8 cellular contexts compared by ENCODE assay signal in genomic region chr10:132023092-132023811, GRCh38. TPM values are rescaled to one million over a fixed set of nuclear protein-coding genes. Genes with fewer than 3 reads are reported as not detected.
DNase-seq lines count a peak whose midpoint lies in the region; ATAC-seq and TF ChIP-seq lines count a peak whose summit lies in the region.

No MANE protein-coding gene starts in this region.

- H3K79me2 ChIP-seq in GM23338 (replicated peaks; ENCODE audit: insufficient read depth): no peaks in the 10 kb centered on the region
- H3K79me2 ChIP-seq in mammary epithelial cell (ENCODE audit: insufficient read depth, low read length): no peaks in the 10 kb centered on the region

- H3K27me3 Mint-ChIP-seq in GM23338 (ENCODE audit: insufficient read depth, low read depth, poor library complexity): peaks cover 15% of the 10 kb centered on the region

- H3K27ac Mint-ChIP-seq in GM23338: no peak overlapping the region

- CTCF ChIA-PET in mammary epithelial cell (lab: Charles Lee; ENCODE audit: low non-redundant PET): interaction anchor here (0.6 to 0.8 kb wide), 4 partner anchors 137 to 1755 kb away, joined by 3 to 5 read pairs (median 5); no protein-coding TSS in a partner anchor

- H3K9ac ChIP-seq in mammary epithelial cell (ENCODE audit: insufficient read depth, low read length): no peak overlapping the region

- H3K4me1 Mint-ChIP-seq in GM23338: peaks cover 6% of the 10 kb centered on the region

- H3K9me2 ChIP-seq in GM23338 (ENCODE audit: insufficient read depth): no peaks in the 10 kb centered on the region

- no peak for TF ChIP-seq POLR2A in spleen (IDR thresholded peaks at IDR 0.05)

- peak; percentile 93 for ATAC-seq in GM23338
- no peak for ATAC-seq in GM21360 (IDR thresholded peaks at IDR 0.05; ENCODE audit: unreplicated experiment)

- H4K20me1 ChIP-seq in GM23338 (replicated peaks; ENCODE audit: insufficient read depth): no peaks in the 10 kb centered on the region
- no peaks in the 10 kb centered on the region for H4K20me1 ChIP-seq in mammary epithelial cell (ENCODE audit: insufficient read depth, low read length)

- intact Hi-C loops in mammary epithelial cell (cut with micrococcal nuclease): loop anchor here (1.0 to 5.0 kb wide), 5 partner anchors 42 to 138 kb away; partner anchors contain the start of genes BNIP3 and PPP2R2D
- intact Hi-C loops in spleen (cut with DNase I; ENCODE audit: low total_unique reads): loop anchor here (2.0 kb wide), 1 partner anchor 136 kb away; no protein-coding TSS in a partner anchor

- H3K4me2 ChIP-seq in GM23338: no peak overlapping the region
- peak overlapping the region; percentile 63 for H3K4me2 ChIP-seq in mammary epithelial cell (ENCODE audit: insufficient read depth, low read depth, low read length)

- DNase-seq in DMS153 treated with DMSO at 0.1 percent for 48 hours (lab: John Stamatoyannopoulos, UW; ENCODE audit: unreplicated experiment): peak; percentile 81
- peak; percentile 84 for DNase-seq in GM23338 (ENCODE audit: low spot score)
- DNase-seq in NCI-H146 (lab: John Stamatoyannopoulos, UW): peak; percentile 49
- DNase-seq in activated CD4-positive, CD25-positive, alpha-beta regulatory T cell (lab: John Stamatoyannopoulos, UW): peak; percentile 47 to 76 (median 66)
- peak; percentile 52 for DNase-seq in mammary epithelial cell
- DNase-seq in iris pigment epithelial cell (ENCODE audit: low read depth): peak; percentile 78
- peak; percentile 93 for DNase-seq in spleen

- H3K4me3 Mint-ChIP-seq in GM23338: peak overlapping the region; percentile 1; the same call in 1 of the 3 replicates

- peaks cover 5% of the 10 kb centered on the region; the same call in 2 of the 3 replicates for H3K9me3 Mint-ChIP-seq in GM23338

- H3K27ac ChIP-seq in GM23338 (ENCODE audit: low read depth): no peak overlapping the region
- no peak overlapping the region for H3K27ac ChIP-seq in mammary epithelial cell (ENCODE audit: insufficient read depth, low read depth, low read length)
- no peak overlapping the region for H3K27ac ChIP-seq in spleen

- no peaks in the 10 kb centered on the region for H3K36me3 Mint-ChIP-seq in GM23338 (ENCODE audit: low read depth)

- in situ Hi-C loops in mammary epithelial cell (cut with MboI; ENCODE audit: low sequenced_read_pairs in 2 of 2): loop anchor here (5.0 kb wide), 1 partner anchor 136 kb away; no protein-coding TSS in a partner anchor

- 13% methylated on average over 36 of the region's 36 CpGs for WGBS in mammary epithelial cell (ENCODE audit: low coverage, missing lambda C conversion rate)
- WGBS in spleen, 5 donors: 18 to 27% (median 24%) methylated on average over 35 to 36 of the region's 36 CpGs

- TF ChIP-seq CTCF in GM23338 (conservative IDR thresholded peaks at IDR 0.05; ENCODE audit: low read depth in 2 of 2) (peak; percentile 79 to 95), mammary epithelial cell (conservative IDR thresholded peaks at IDR 0.05 in 1 of 2, IDR thresholded peaks at IDR 0.05 in 1 of 2; ENCODE audit: extremely low read depth in 1 of 2, insufficient read depth in 1 of 2, low read depth in 1 of 2, low read length in 2 of 2) (peak; percentile 69 to 92), spleen (IDR thresholded peaks at IDR 0.05 in 8 of 11, conservative IDR thresholded peaks at IDR 0.05 in 3 of 11) (peak; percentile 57 to 94 (median 87))

- no peaks in the 10 kb centered on the region for H3K4me1 ChIP-seq in GM23338 (ENCODE audit: insufficient read depth)
- peaks cover 4% of the 10 kb centered on the region for H3K4me1 ChIP-seq in mammary epithelial cell (ENCODE audit: insufficient read depth, low read length)
- peaks cover 0 to 20% (median 12%) of the 10 kb centered on the region in 6 donors for H3K4me1 ChIP-seq in spleen

- H3K9me3 ChIP-seq in mammary epithelial cell (replicated peaks; ENCODE audit: insufficient read depth, low read length) (no peaks in the 10 kb centered on the region), spleen (no peaks in the 10 kb centered on the region)

- H3F3A ChIP-seq in GM23338 (replicated peaks; ENCODE audit: low read depth): no peaks in the 10 kb centered on the region

- H2AFZ ChIP-seq in GM23338 (peak overlapping the region; percentile 74), mammary epithelial cell (ENCODE audit: low read depth, low read length) (peak overlapping the region; percentile 63)

- dilution Hi-C loops in mammary epithelial cell (cut with HindIII; ENCODE audit: low sequenced_read_pairs): loop anchor here (5.0 kb wide), 1 partner anchor 41 kb away; the partner anchor contains the start of gene BNIP3

- no peaks in the 10 kb centered on the region for H3K36me3 ChIP-seq in GM23338 (ENCODE audit: insufficient read depth)
- no peaks in the 10 kb centered on the region for H3K36me3 ChIP-seq in mammary epithelial cell (ENCODE audit: insufficient read depth, low read length)
- no peaks in the 10 kb centered on the region for H3K36me3 ChIP-seq in spleen

- no TSS peak for BruUV-seq in mammary epithelial cell (replicated peaks; lab: Mats Ljungman, UMichigan)

- H3K27me3 ChIP-seq in GM23338 (ENCODE audit: insufficient read depth) (0 out of 2 replicates have a peak, but pooled peaks cover 10% of the 10 kb centered on the region), mammary epithelial cell (ENCODE audit: insufficient read depth, low read length) (no peaks in the 10 kb centered on the region), spleen (replicated peaks in 1 of 7) (peaks cover 0 to 47% (median 7%) of the 10 kb centered on the region in 7 donors)

- H3K4me3 ChIP-seq in GM23338 (no peak overlapping the region), mammary epithelial cell (replicated peaks in 1 of 3; ENCODE audit: insufficient read depth in 1 of 3, low read depth in 2 of 3, low read length in 3 of 3) (peak overlapping the region; percentile 2 to 34 (median 32)), spleen (peak overlapping the region; percentile 0 to 49 (median 18))

TF ChIP-seq in GM23338, 12 proteins besides CTCF, POLR2A, EP300 and RAD21 (continues in another document):
- no peak for TF ChIP-seq ZNF331 (CRISPR knock-in tag; IDR thresholded peaks at IDR 0.05; ENCODE audit: low read depth)
- no peak for TF ChIP-seq POLR2AphosphoS5 (IDR thresholded peaks at IDR 0.05; ENCODE audit: low read depth)
- TF ChIP-seq, protein P1, sequence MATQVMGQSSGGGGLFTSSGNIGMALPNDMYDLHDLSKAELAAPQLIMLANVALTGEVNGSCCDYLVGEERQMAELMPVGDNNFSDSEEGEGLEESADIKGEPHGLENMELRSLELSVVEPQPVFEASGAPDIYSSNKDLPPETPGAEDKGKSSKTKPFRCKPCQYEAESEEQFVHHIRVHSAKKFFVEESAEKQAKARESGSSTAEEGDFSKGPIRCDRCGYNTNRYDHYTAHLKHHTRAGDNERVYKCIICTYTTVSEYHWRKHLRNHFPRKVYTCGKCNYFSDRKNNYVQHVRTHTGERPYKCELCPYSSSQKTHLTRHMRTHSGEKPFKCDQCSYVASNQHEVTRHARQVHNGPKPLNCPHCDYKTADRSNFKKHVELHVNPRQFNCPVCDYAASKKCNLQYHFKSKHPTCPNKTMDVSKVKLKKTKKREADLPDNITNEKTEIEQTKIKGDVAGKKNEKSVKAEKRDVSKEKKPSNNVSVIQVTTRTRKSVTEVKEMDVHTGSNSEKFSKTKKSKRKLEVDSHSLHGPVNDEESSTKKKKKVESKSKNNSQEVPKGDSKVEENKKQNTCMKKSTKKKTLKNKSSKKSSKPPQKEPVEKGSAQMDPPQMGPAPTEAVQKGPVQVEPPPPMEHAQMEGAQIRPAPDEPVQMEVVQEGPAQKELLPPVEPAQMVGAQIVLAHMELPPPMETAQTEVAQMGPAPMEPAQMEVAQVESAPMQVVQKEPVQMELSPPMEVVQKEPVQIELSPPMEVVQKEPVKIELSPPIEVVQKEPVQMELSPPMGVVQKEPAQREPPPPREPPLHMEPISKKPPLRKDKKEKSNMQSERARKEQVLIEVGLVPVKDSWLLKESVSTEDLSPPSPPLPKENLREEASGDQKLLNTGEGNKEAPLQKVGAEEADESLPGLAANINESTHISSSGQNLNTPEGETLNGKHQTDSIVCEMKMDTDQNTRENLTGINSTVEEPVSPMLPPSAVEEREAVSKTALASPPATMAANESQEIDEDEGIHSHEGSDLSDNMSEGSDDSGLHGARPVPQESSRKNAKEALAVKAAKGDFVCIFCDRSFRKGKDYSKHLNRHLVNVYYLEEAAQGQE (IDR thresholded peaks at IDR 0.05; ENCODE audit: unreplicated experiment): no peak

RNA-seq across cellular contexts. Expression of gene BNIP3, which starts 41.5 kb away (rescaled TPM):
- 48.8 and 75.0 TPM in 2 replicates for total RNA-seq in GM23338 (2014; rRNA removed; shearing (Covaris generic))
- 41.1 and 46.3 TPM in 2 replicates for polyA plus RNA-seq in GM23338 (2016; fragmentation: Nextera tagmentation; extraction: Ambion mirVana)
- 10 to 100 TPM; 50.8 to 65.2 TPM for total RNA-seq in mammary epithelial cell
- 102 TPM for polyA plus RNA-seq in mammary epithelial cell
- polyA minus RNA-seq in mammary epithelial cell: 55.5 TPM
- total RNA-seq in spleen: 10 to 100 TPM; 13.9 to 42.6 (median 36.9) TPM
- polyA plus RNA-seq in spleen: 1 to 10 TPM; 4.2 to 8.4 (median 6.4) TPM

RNA-seq across cellular contexts. Expression of gene JAKMIP3, which starts 42.5 kb away (rescaled TPM):
- total RNA-seq in GM23338 (2014; rRNA removed; shearing (Covaris generic)): 0.47 and 1.2 TPM in 2 replicates
- 0.70 and 0.87 TPM in 2 replicates for polyA plus RNA-seq in GM23338 (2016; fragmentation: Nextera tagmentation; extraction: Ambion mirVana)
- total RNA-seq in mammary epithelial cell: under 1 TPM; 0.07 to 0.50 TPM
- 0.06 TPM for polyA plus RNA-seq in mammary epithelial cell
- not detected for polyA minus RNA-seq in mammary epithelial cell
- total RNA-seq in spleen: under 1 TPM; 0.13 to 0.92 (median 0.44) TPM
- under 1 TPM; 0.06 to 0.13 (median 0.13) TPM for polyA plus RNA-seq in spleen
